1 cellular context compared by ENCODE assay signal in genomic region chr14:50231475-50232275, GRCh38.
TF ChIP-seq lines count a peak whose summit lies in the region.

Gene SOS2, minus strand, starts transcription at chr14:50231578. Its CDS starts 295 bp downstream, at chr14:50231283.

TF ChIP-seq in K562, 482 proteins besides CTCF, POLR2A, EP300 and RAD21 (continued from another document and continues in another):
- TF ChIP-seq SUPT5H (IDR thresholded peaks at IDR 0.05) (peak; percentile 71), MCM7 (IDR thresholded peaks at IDR 0.05) (no peak), FOSL1 (tag; conservative IDR thresholded peaks at IDR 0.05) (no peak), FOXP1 (CRISPR knock-in tag; IDR thresholded peaks at IDR 0.05) (peak; percentile 48; the same call in 1 of the 2 replicates), MAFF (IDR thresholded peaks at IDR 0.05; ENCODE audit: low read length) (no peak), L3MBTL2 (IDR thresholded peaks at IDR 0.05) (peak; percentile 23; the same call in 1 of the 2 replicates), ZNF41 (CRISPR knock-in tag; conservative IDR thresholded peaks at IDR 0.05) (no peak), NR3C1 (CRISPR knock-in tag; IDR thresholded peaks at IDR 0.05) (no peak), FOXP4 (CRISPR knock-in tag; IDR thresholded peaks at IDR 0.05; ENCODE audit: borderline replicate concordance) (no peak), ZNF639 (CRISPR knock-in tag; conservative IDR thresholded peaks at IDR 0.05 in 1 of 2, IDR thresholded peaks at IDR 0.05 in 1 of 2) (peak in 1 of 2 experiments; percentile 54; a peak in 1 of 4 replicates), ETS1 (conservative IDR thresholded peaks at IDR 0.05; ENCODE audit: control insufficient read depth, low read depth, low read length) (no peak), THAP12 (CRISPR knock-in tag; IDR thresholded peaks at IDR 0.05) (peak; percentile 65), TARDBP (IDR thresholded peaks at IDR 0.05) (no peak), KLF1 (tag; IDR thresholded peaks at IDR 0.05) (0 out of 2 replicates have a peak, but pooled peaks have one; percentile 26), KDM4B (IDR thresholded peaks at IDR 0.05; ENCODE audit: borderline replicate concordance in 2 of 2, low read depth in 1 of 2) (no peak), E2F1 (CRISPR knock-in tag; IDR thresholded peaks at IDR 0.05) (no peak), YY1 (IDR thresholded peaks at IDR 0.05; ENCODE audit: borderline replicate concordance in 1 of 3, control insufficient read depth in 1 of 3, extremely low read depth in 1 of 3, insufficient read depth in 3 of 3, insufficient read length in 1 of 3, insufficient replicate concordance in 2 of 3, low read depth in 1 of 3, low read length in 2 of 3) (peak in 2 of 3 experiments; percentile 9 to 16), PTTG1 (tag; IDR thresholded peaks at IDR 0.05; ENCODE audit: low read depth) (no peak), BRF2 (IDR thresholded peaks at IDR 0.05; ENCODE audit: borderline replicate concordance, insufficient read depth, insufficient read length) (no peak), POLR2H (tag; IDR thresholded peaks at IDR 0.05; ENCODE audit: low read depth) (peak; percentile 40; the same call in 1 of the 2 replicates), KDM5B (IDR thresholded peaks at IDR 0.05; ENCODE audit: insufficient replicate concordance, low read depth, low read length) (peak; percentile 74), FUS (optimal IDR thresholded peaks at IDR 0.05; ENCODE audit: low read depth, low read length) (no peak), KAT8 (IDR thresholded peaks at IDR 0.05; ENCODE audit: low read depth) (no peak), ZNF239 (CRISPR knock-in tag; IDR thresholded peaks at IDR 0.05) (no peak), EP400 (IDR thresholded peaks at IDR 0.05) (0 out of 2 replicates have a peak, but pooled peaks have one; percentile 25), RBM22 (IDR thresholded peaks at IDR 0.05; ENCODE audit: low read depth, low read length, poor library complexity, severe bottlenecking) (no peak), ZNF311 (CRISPR knock-in tag; IDR thresholded peaks at IDR 0.05) (no peak), BRF1 (IDR thresholded peaks at IDR 0.05; ENCODE audit: borderline replicate concordance, extremely low read depth, insufficient read length) (no peak), ZFP1 (CRISPR knock-in tag; IDR thresholded peaks at IDR 0.05) (no peak), SMAD4 (CRISPR knock-in tag; conservative IDR thresholded peaks at IDR 0.05) (peak; percentile 77), RBM25 (IDR thresholded peaks at IDR 0.05; ENCODE audit: low read depth, low read length, severe bottlenecking) (no peak), ILK (tag; IDR thresholded peaks at IDR 0.05; ENCODE audit: borderline replicate concordance, low read depth) (no peak), ZNF398 (CRISPR knock-in tag; IDR thresholded peaks at IDR 0.05) (no peak), STAT5A (IDR thresholded peaks at IDR 0.05; ENCODE audit: borderline replicate concordance, low read length) (no peak), ZBTB9 (CRISPR knock-in tag; IDR thresholded peaks at IDR 0.05) (no peak), SIN3B (IDR thresholded peaks at IDR 0.05; ENCODE audit: low read depth) (0 out of 2 replicates have a peak, but pooled peaks have one; percentile 8), CBFB (CRISPR knock-in tag; IDR thresholded peaks at IDR 0.05) (no peak), MAX (CRISPR knock-in tag; IDR thresholded peaks at IDR 0.05) (no peak), TCF7L2 (IDR thresholded peaks at IDR 0.05; ENCODE audit: low read depth, low read length) (no peak), SMARCA5 (IDR thresholded peaks at IDR 0.05) (no peak), ZNF79 (CRISPR knock-in tag; IDR thresholded peaks at IDR 0.05; ENCODE audit: low read depth) (no peak), CREM (IDR thresholded peaks at IDR 0.05; ENCODE audit: low read depth) (no peak), ZFP30 (CRISPR knock-in tag; IDR thresholded peaks at IDR 0.05; ENCODE audit: borderline replicate concordance) (no peak), ZNF584 (CRISPR knock-in tag; IDR thresholded peaks at IDR 0.05; ENCODE audit: low read depth) (no peak), KAT7 (CRISPR knock-in tag; IDR thresholded peaks at IDR 0.05; ENCODE audit: borderline replicate concordance) (no peak), ZNF165 (CRISPR knock-in tag; IDR thresholded peaks at IDR 0.05; ENCODE audit: borderline replicate concordance) (no peak), GTF2E2 (tag; IDR thresholded peaks at IDR 0.05) (no peak), ZFP91 (CRISPR knock-in tag; IDR thresholded peaks at IDR 0.05) (no peak), XRCC4 (IDR thresholded peaks at IDR 0.05; ENCODE audit: extremely low read depth, insufficient read depth, insufficient read length) (no peak), ZNF174 (CRISPR knock-in tag; IDR thresholded peaks at IDR 0.05) (no peak), U2AF1 (optimal IDR thresholded peaks at IDR 0.05; ENCODE audit: low read depth, low read length) (peak; percentile 40), ZBTB5 (IDR thresholded peaks at IDR 0.05) (no peak)
